ENCODE assay signal across 8 cellular contexts in the genomic region with DNA sequence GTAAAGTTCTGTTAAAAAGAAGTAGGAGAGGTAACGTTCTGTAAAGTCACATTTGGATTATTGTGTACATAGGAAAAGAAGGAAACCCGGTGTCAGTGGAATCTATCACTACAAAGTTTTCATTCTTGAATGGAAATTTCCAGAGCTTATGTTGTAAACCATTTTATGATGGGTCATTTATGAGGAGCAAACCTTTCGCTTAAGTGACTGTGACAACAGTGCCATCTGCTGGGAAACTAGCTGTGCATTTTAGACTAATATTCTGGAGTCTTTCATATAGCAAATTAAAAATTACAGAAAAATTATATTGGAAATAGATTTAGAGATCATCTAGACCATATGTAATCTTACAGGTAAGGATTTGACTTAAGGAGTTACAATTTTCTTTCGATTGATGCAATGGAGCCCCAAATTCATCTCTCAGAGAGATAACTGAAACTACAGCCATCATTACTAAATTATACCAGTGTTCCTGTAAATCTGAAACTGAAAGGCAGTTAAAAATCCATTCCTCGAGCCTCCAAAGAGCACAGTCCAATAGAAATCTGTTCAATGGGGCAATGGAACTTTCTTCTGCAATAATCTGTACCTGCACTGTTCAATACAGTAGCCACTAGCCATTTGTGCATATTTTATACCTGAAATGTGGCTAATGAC. TPM values are rescaled to one million over a fixed set of nuclear protein-coding genes. Genes with fewer than 3 reads are reported as not detected.
DNase-seq lines count a peak whose midpoint lies in the region; ATAC-seq and TF ChIP-seq lines count a peak whose summit lies in the region.

No MANE protein-coding gene starts in this region.

- peaks cover 4% of the 10 kb centered on the region for H3K27me3 Mint-ChIP-seq in neural progenitor cell (ENCODE audit: insufficient read depth, low read depth)

- no peaks in the 10 kb centered on the region for H4K20me1 ChIP-seq in neural progenitor cell (ENCODE audit: low read depth)

- no peak for ATAC-seq in HG03469 (IDR thresholded peaks at IDR 0.05; ENCODE audit: unreplicated experiment)
- ATAC-seq in GM18502 (IDR thresholded peaks at IDR 0.05; ENCODE audit: poor library complexity, unreplicated experiment): no peak

- no peaks in the 10 kb centered on the region for H3K36me3 ChIP-seq in neural progenitor cell

- H3K9me3 Mint-ChIP-seq in neural progenitor cell: no peaks in the 10 kb centered on the region

- H3K36me3 Mint-ChIP-seq in neural progenitor cell: no peaks in the 10 kb centered on the region

- H3K4me3 ChIP-seq in GM12875 (ENCODE audit: low read depth, low read length) (no peak overlapping the region), neural progenitor cell (no peak overlapping the region)

- no peaks in the 10 kb centered on the region for H3F3A ChIP-seq in neural progenitor cell (ENCODE audit: low read depth)

- no peak overlapping the region for H3K4me3 Mint-ChIP-seq in neural progenitor cell

- H3K9ac ChIP-seq in neural progenitor cell: no peak overlapping the region

- no peak overlapping the region for H2AFZ ChIP-seq in neural progenitor cell (replicated peaks)

- no peak overlapping the region for H3K4me2 ChIP-seq in neural progenitor cell

- no peaks in the 10 kb centered on the region for H3K4me1 Mint-ChIP-seq in neural progenitor cell

- H3K4me1 ChIP-seq in neural progenitor cell: no peaks in the 10 kb centered on the region

- DNase-seq in AG09319 (ENCODE audit: extremely low read depth, low read depth) (peak; percentile 10), NCI-H2081 treated with DMSO at 0.1 percent for 48 hours (lab: John Stamatoyannopoulos, UW) (peak; percentile 34), erythroblast (lab: John Stamatoyannopoulos, UW) (peak; percentile 4 to 50), neural progenitor cell (ENCODE audit: low spot score) (peak; percentile 5)
- DNase-seq in activated CD4-positive, CD25-positive, alpha-beta regulatory T cell treated with anti-CD3 and anti-CD28 coated beads, Interleukin-2, amount 50 U/mL, for 16 hours (ENCODE audit: low read depth, low spot score): peak; percentile 2

- H3K9me3 ChIP-seq in neural progenitor cell (ENCODE audit: low read depth): no peaks in the 10 kb centered on the region

- H3K27ac Mint-ChIP-seq in neural progenitor cell: no peak overlapping the region

- TF ChIP-seq CTCF in AG09319 (IDR thresholded peaks at IDR 0.05; ENCODE audit: low read depth, low read length): peak; percentile 53
- TF ChIP-seq CTCF in GM12875 (IDR thresholded peaks at IDR 0.05; ENCODE audit: borderline replicate concordance, insufficient read depth, low read depth, low read length): peak; percentile 34; the same call in 1 of the 2 replicates
- TF ChIP-seq CTCF in neural progenitor cell (IDR thresholded peaks at IDR 0.05): peak; percentile 60

- no peaks in the 10 kb centered on the region for H3K79me2 ChIP-seq in neural progenitor cell (ENCODE audit: low read depth)

- no peaks in the 10 kb centered on the region for H3K27me3 ChIP-seq in neural progenitor cell

- no peak overlapping the region for H3K27ac ChIP-seq in neural progenitor cell

- TF ChIP-seq POLR2A in erythroblast (IDR thresholded peaks at IDR 0.05; ENCODE audit: low read length): no peak

RNA-seq across cellular contexts. Expression of a gene that starts 26.9 kb away (rescaled TPM):
- total RNA-seq in neural progenitor cell (ENCODE audit: low replicate concordance): 0.77 and 1.1 TPM in 2 replicates
